1 cellular context compared by ENCODE assay signal in the genomic region with DNA sequence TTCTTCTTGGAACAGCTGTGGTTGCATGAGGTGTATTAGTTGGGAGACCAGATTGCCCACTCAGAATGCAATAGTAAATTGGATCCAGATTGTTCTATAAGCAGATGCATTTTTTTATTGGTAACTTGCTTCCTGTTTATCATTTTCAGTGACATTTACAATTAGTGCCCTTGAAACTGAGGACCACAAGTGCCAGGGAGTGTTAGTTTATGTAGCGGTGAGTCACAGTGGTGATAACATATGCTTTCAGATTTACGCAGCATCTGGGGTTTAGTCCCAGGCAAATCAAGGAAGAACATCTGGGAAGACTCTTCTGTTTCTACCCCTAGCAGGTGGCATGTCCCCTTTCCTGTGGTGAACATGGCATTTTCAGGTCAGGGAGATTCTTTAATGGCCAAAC.
A peak's percentile ranks its signal among the peaks of the same experiment; 100 is the strongest.
TF ChIP-seq lines count a peak whose summit lies in the region.

No MANE protein-coding gene starts in this region.

TF ChIP-seq in HEK293, 187 proteins besides CTCF, POLR2A, EP300 and RAD21 (continued from another document and continues in another):
- TF ChIP-seq, protein P1, sequence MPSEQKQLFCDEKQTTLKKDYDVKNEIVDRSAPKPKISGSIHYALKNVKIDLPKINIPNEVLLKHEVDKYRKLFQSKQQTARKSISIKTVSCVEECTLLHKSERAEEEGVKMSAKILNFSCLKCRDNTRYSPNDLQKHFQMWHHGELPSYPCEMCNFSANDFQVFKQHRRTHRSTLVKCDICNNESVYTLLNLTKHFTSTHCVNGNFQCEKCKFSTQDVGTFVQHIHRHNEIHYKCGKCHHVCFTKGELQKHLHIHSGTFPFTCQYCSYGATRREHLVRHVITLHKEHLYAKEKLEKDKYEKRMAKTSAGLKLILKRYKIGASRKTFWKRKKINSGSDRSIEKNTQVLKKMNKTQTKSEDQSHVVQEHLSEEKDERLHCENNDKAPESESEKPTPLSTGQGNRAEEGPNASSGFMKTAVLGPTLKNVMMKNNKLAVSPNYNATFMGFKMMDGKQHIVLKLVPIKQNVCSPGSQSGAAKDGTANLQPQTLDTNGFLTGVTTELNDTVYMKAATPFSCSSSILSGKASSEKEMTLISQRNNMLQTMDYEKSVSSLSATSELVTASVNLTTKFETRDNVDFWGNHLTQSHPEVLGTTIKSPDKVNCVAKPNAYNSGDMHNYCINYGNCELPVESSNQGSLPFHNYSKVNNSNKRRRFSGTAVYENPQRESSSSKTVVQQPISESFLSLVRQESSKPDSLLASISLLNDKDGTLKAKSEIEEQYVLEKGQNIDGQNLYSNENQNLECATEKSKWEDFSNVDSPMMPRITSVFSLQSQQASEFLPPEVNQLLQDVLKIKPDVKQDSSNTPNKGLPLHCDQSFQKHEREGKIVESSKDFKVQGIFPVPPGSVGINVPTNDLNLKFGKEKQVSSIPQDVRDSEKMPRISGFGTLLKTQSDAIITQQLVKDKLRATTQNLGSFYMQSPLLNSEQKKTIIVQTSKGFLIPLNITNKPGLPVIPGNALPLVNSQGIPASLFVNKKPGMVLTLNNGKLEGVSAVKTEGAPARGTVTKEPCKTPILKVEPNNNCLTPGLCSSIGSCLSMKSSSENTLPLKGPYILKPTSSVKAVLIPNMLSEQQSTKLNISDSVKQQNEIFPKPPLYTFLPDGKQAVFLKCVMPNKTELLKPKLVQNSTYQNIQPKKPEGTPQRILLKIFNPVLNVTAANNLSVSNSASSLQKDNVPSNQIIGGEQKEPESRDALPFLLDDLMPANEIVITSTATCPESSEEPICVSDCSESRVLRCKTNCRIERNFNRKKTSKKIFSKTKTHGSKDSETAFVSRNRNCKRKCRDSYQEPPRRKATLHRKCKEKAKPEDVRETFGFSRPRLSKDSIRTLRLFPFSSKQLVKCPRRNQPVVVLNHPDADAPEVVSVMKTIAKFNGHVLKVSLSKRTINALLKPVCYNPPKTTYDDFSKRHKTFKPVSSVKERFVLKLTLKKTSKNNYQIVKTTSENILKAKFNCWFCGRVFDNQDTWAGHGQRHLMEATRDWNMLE (tag by site-specific recombination; conservative IDR thresholded peaks at IDR 0.05; ENCODE audit: low read depth): no peak
- TF ChIP-seq ZNF530 (tag by site-specific recombination; IDR thresholded peaks at IDR 0.05; ENCODE audit: low read depth) (no peak), ZNF791 (tag by site-specific recombination; IDR thresholded peaks at IDR 0.05) (no peak), ZNF776 (tag by site-specific recombination; IDR thresholded peaks at IDR 0.05; ENCODE audit: borderline replicate concordance) (no peak), ZNF23 (tag by site-specific recombination; IDR thresholded peaks at IDR 0.05; ENCODE audit: borderline replicate concordance) (no peak), ZSCAN16 (tag by site-specific recombination; IDR thresholded peaks at IDR 0.05) (no peak), KLF1 (tag by site-specific recombination; IDR thresholded peaks at IDR 0.05) (no peak), ZNF274 (IDR thresholded peaks at IDR 0.05; ENCODE audit: low read length) (no peak), ZNF274 (tag by site-specific recombination; IDR thresholded peaks at IDR 0.05; ENCODE audit: borderline replicate concordance) (no peak), ZNF747 (tag by site-specific recombination; IDR thresholded peaks at IDR 0.05) (no peak), ZNF596 (tag by site-specific recombination; IDR thresholded peaks at IDR 0.05) (0 out of 2 replicates have a peak, but pooled peaks have one; percentile 7), ZNF830 (tag by site-specific recombination; IDR thresholded peaks at IDR 0.05; ENCODE audit: low read depth) (no peak), ZBTB17 (tag by site-specific recombination; IDR thresholded peaks at IDR 0.05) (no peak), ZNF677 (tag by site-specific recombination; IDR thresholded peaks at IDR 0.05) (no peak), ZNF121 (tag by site-specific recombination; IDR thresholded peaks at IDR 0.05) (no peak), ZNF16 (tag by site-specific recombination; IDR thresholded peaks at IDR 0.05; ENCODE audit: low read depth) (no peak), TRIM28 (IDR thresholded peaks at IDR 0.05; ENCODE audit: borderline replicate concordance, low read length) (no peak), ZNF621 (tag by site-specific recombination; IDR thresholded peaks at IDR 0.05) (no peak), ZNF341 (tag by site-specific recombination; IDR thresholded peaks at IDR 0.05; ENCODE audit: low read depth) (peak; percentile 60), ZNF19 (tag by site-specific recombination; IDR thresholded peaks at IDR 0.05; ENCODE audit: low read depth) (0 out of 2 replicates have a peak, but pooled peaks have one; percentile 21), ZNF664 (tag by site-specific recombination; IDR thresholded peaks at IDR 0.05) (no peak), GFI1B (tag by site-specific recombination; IDR thresholded peaks at IDR 0.05) (peak; percentile 84), HOXA7 (CRISPR knock-in tag; IDR thresholded peaks at IDR 0.05; ENCODE audit: borderline replicate concordance) (no peak), ZNF24 (tag by site-specific recombination; IDR thresholded peaks at IDR 0.05) (no peak), ZSCAN30 (tag by site-specific recombination; IDR thresholded peaks at IDR 0.05) (no peak), ZNF555 (tag by site-specific recombination; conservative IDR thresholded peaks at IDR 0.05) (no peak), EGR2 (tag by site-specific recombination; IDR thresholded peaks at IDR 0.05; ENCODE audit: low read depth) (no peak), ZEB2 (tag by site-specific recombination; IDR thresholded peaks at IDR 0.05) (peak; percentile 71; the same call in 1 of the 2 replicates)
- TF ChIP-seq, protein P2, sequence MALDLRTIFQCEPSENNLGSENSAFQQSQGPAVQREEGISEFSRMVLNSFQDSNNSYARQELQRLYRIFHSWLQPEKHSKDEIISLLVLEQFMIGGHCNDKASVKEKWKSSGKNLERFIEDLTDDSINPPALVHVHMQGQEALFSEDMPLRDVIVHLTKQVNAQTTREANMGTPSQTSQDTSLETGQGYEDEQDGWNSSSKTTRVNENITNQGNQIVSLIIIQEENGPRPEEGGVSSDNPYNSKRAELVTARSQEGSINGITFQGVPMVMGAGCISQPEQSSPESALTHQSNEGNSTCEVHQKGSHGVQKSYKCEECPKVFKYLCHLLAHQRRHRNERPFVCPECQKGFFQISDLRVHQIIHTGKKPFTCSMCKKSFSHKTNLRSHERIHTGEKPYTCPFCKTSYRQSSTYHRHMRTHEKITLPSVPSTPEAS (tag by site-specific recombination; IDR thresholded peaks at IDR 0.05): no peak
- TF ChIP-seq, protein P3, sequence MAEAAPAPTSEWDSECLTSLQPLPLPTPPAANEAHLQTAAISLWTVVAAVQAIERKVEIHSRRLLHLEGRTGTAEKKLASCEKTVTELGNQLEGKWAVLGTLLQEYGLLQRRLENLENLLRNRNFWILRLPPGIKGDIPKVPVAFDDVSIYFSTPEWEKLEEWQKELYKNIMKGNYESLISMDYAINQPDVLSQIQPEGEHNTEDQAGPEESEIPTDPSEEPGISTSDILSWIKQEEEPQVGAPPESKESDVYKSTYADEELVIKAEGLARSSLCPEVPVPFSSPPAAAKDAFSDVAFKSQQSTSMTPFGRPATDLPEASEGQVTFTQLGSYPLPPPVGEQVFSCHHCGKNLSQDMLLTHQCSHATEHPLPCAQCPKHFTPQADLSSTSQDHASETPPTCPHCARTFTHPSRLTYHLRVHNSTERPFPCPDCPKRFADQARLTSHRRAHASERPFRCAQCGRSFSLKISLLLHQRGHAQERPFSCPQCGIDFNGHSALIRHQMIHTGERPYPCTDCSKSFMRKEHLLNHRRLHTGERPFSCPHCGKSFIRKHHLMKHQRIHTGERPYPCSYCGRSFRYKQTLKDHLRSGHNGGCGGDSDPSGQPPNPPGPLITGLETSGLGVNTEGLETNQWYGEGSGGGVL (tag by site-specific recombination; IDR thresholded peaks at IDR 0.05): no peak; the same call in 1 of the 2 replicates
- TF ChIP-seq, protein P4, sequence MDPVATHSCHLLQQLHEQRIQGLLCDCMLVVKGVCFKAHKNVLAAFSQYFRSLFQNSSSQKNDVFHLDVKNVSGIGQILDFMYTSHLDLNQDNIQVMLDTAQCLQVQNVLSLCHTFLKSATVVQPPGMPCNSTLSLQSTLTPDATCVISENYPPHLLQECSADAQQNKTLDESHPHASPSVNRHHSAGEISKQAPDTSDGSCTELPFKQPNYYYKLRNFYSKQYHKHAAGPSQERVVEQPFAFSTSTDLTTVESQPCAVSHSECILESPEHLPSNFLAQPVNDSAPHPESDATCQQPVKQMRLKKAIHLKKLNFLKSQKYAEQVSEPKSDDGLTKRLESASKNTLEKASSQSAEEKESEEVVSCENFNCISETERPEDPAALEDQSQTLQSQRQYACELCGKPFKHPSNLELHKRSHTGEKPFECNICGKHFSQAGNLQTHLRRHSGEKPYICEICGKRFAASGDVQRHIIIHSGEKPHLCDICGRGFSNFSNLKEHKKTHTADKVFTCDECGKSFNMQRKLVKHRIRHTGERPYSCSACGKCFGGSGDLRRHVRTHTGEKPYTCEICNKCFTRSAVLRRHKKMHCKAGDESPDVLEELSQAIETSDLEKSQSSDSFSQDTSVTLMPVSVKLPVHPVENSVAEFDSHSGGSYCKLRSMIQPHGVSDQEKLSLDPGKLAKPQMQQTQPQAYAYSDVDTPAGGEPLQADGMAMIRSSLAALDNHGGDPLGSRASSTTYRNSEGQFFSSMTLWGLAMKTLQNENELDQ (tag by site-specific recombination; IDR thresholded peaks at IDR 0.05; ENCODE audit: low read depth): no peak
- TF ChIP-seq, protein P5, sequence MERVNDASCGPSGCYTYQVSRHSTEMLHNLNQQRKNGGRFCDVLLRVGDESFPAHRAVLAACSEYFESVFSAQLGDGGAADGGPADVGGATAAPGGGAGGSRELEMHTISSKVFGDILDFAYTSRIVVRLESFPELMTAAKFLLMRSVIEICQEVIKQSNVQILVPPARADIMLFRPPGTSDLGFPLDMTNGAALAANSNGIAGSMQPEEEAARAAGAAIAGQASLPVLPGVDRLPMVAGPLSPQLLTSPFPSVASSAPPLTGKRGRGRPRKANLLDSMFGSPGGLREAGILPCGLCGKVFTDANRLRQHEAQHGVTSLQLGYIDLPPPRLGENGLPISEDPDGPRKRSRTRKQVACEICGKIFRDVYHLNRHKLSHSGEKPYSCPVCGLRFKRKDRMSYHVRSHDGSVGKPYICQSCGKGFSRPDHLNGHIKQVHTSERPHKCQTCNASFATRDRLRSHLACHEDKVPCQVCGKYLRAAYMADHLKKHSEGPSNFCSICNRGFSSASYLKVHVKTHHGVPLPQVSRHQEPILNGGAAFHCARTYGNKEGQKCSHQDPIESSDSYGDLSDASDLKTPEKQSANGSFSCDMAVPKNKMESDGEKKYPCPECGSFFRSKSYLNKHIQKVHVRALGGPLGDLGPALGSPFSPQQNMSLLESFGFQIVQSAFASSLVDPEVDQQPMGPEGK (tag by site-specific recombination; IDR thresholded peaks at IDR 0.05): 0 out of 2 replicates have a peak, but pooled peaks have one; percentile 38
- TF ChIP-seq, protein P6, sequence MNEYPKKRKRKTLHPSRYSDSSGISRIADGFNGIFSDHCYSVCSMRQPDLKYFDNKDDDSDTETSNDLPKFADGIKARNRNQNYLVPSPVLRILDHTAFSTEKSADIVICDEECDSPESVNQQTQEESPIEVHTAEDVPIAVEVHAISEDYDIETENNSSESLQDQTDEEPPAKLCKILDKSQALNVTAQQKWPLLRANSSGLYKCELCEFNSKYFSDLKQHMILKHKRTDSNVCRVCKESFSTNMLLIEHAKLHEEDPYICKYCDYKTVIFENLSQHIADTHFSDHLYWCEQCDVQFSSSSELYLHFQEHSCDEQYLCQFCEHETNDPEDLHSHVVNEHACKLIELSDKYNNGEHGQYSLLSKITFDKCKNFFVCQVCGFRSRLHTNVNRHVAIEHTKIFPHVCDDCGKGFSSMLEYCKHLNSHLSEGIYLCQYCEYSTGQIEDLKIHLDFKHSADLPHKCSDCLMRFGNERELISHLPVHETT (tag by site-specific recombination; IDR thresholded peaks at IDR 0.05): no peak
- TF ChIP-seq, protein P7, sequence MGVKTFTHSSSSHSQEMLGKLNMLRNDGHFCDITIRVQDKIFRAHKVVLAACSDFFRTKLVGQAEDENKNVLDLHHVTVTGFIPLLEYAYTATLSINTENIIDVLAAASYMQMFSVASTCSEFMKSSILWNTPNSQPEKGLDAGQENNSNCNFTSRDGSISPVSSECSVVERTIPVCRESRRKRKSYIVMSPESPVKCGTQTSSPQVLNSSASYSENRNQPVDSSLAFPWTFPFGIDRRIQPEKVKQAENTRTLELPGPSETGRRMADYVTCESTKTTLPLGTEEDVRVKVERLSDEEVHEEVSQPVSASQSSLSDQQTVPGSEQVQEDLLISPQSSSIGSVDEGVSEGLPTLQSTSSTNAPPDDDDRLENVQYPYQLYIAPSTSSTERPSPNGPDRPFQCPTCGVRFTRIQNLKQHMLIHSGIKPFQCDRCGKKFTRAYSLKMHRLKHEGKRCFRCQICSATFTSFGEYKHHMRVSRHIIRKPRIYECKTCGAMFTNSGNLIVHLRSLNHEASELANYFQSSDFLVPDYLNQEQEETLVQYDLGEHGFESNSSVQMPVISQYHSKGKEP (tag by site-specific recombination; IDR thresholded peaks at IDR 0.05): peak; percentile 95
- TF ChIP-seq, protein P8, sequence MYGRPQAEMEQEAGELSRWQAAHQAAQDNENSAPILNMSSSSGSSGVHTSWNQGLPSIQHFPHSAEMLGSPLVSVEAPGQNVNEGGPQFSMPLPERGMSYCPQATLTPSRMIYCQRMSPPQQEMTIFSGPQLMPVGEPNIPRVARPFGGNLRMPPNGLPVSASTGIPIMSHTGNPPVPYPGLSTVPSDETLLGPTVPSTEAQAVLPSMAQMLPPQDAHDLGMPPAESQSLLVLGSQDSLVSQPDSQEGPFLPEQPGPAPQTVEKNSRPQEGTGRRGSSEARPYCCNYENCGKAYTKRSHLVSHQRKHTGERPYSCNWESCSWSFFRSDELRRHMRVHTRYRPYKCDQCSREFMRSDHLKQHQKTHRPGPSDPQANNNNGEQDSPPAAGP (tag by site-specific recombination; IDR thresholded peaks at IDR 0.05): peak; percentile 64; the same call in 1 of the 2 replicates
- TF ChIP-seq, protein P9, sequence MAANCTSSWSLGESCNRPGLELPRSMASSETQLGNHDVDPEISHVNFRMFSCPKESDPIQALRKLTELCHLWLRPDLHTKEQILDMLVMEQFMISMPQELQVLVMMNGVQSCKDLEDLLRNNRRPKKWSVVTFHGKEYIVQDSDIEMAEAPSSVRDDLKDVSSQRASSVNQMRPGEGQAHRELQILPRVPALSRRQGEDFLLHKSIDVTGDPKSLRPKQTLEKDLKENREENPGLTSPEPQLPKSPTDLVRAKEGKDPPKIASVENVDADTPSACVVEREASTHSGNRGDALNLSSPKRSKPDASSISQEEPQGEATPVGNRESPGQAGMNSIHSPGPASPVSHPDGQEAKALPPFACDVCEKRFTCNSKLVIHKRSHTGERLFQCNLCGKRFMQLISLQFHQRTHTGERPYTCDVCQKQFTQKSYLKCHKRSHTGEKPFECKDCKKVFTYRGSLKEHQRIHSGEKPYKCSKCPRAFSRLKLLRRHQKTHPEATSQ (tag by site-specific recombination; IDR thresholded peaks at IDR 0.05): no peak
